ENCODE assay signal across 10 cellular contexts in genomic region chr2:208040199-208041171, GRCh38. TPM values are rescaled to one million over a fixed set of nuclear protein-coding genes. Genes with fewer than 3 reads are reported as not detected.
DNase-seq lines count a peak whose midpoint lies in the region; ATAC-seq and TF ChIP-seq lines count a peak whose summit lies in the region.
"Had no signal": no experiment of that assay in that cellular context is flagged by ENCODE, and none has a peak within 500 bp of the region (broad histone marks: within the 10 kb centered on the region; RNA-seq: fewer than 3 reads in every experiment).

No MANE protein-coding gene starts in this region.

- no peaks in the 10 kb centered on the region for H3K36me3 Mint-ChIP-seq in WTC11

- no peaks in the 10 kb centered on the region for H3K36me3 ChIP-seq in kidney epithelial cell (ENCODE audit: control insufficient read depth, insufficient read depth, low read length)
- H3K36me3 ChIP-seq: BLaER1 treated with 17β-estradiol and CSF1 and Interleukin-3, amounts not matched to agents 10 nM and 100 nM had no signal

- POLR2A ChIA-PET in WTC11 (lab: Charles Lee) = interaction anchor here (0.5 to 1.2 kb wide), 3 partner anchors 274 to 488 kb away, joined by 4 to 7 read pairs (median 5); partner anchors contain the start of gene CCNYL1

- H3K4me3 ChIP-seq in cardiac fibroblast (replicated peaks in 1 of 2; ENCODE audit: low read depth in 2 of 2, low read length in 2 of 2) (no peak overlapping the region), kidney epithelial cell (ENCODE audit: low read depth, low read length) (no peak overlapping the region)
- H3K4me3 ChIP-seq: BLaER1 treated with 17β-estradiol and CSF1 and Interleukin-3, amounts not matched to agents 10 nM and 100 nM; skin epidermis had no signal

- peaks cover 29% of the 10 kb centered on the region for H3K4me1 Mint-ChIP-seq in WTC11

- no peaks in the 10 kb centered on the region for H3K27me3 Mint-ChIP-seq in WTC11 (ENCODE audit: low read depth)

- ATAC-seq in HG02610 (IDR thresholded peaks at IDR 0.05; ENCODE audit: unreplicated experiment) (peak; percentile 85), WTC11 (peak; percentile 87)

- no peak overlapping the region for H3K4me3 Mint-ChIP-seq in WTC11

- TF ChIP-seq CTCF in WTC11 (IDR thresholded peaks at IDR 0.05) (peak; percentile 82), cardiac fibroblast (IDR thresholded peaks at IDR 0.05; ENCODE audit: low read depth, low read length) (peak; percentile 86), kidney epithelial cell (IDR thresholded peaks at IDR 0.05; ENCODE audit: insufficient read depth, low read length, poor library complexity, severe bottlenecking) (peak; percentile 79)

- CTCF ChIA-PET in WTC11 (lab: Charles Lee) = interaction anchor here (0.6 to 3.6 kb wide), 92 partner anchors 9 to 1192 kb away, joined by 3 to 95 read pairs (median 5); partner anchors contain the start of genes CCNYL1, FZD5, METTL21A and PLEKHM3

- no peaks in the 10 kb centered on the region for H3K9me3 Mint-ChIP-seq in WTC11

- H3K27ac Mint-ChIP-seq in WTC11 = peak overlapping the region; percentile 78

- no peaks in the 10 kb centered on the region for H3K27me3 ChIP-seq in kidney epithelial cell (ENCODE audit: control insufficient read depth, insufficient read depth, low read length)
- H3K27me3 ChIP-seq: BLaER1 treated with 17β-estradiol and CSF1 and Interleukin-3, amounts not matched to agents 10 nM and 100 nM had no signal

- DNase-seq in NCI-H1417 (lab: John Stamatoyannopoulos, UW) (peak; percentile 21 to 71 (median 34)), NCI-H1417 treated with DMSO at 0.1 percent for 48 hours (lab: John Stamatoyannopoulos, UW) (no peak), NCI-H1694 (lab: John Stamatoyannopoulos, UW) (peak; percentile 65), WTC11 (ENCODE audit: low spot score) (peak; percentile 78), cardiac fibroblast (ENCODE audit: low read depth in 2 of 2) (peak; percentile 83 to 88), kidney epithelial cell (ENCODE audit: low read depth) (peak; percentile 48)
- DNase-seq in stimulated activated CD4-positive, alpha-beta T cell treated with anti-CD3 and anti-CD28 coated beads, Interleukin-2, amount 100 ng/mL, for 4 hours (ENCODE audit: low read depth) = peak; percentile 44

TF ChIP-seq in WTC11, 78 proteins besides CTCF, POLR2A, EP300 and RAD21:
- TF ChIP-seq ZMAT4 (CRISPR knock-in tag; IDR thresholded peaks at IDR 0.05) (no peak), ESRRA (CRISPR knock-in tag; IDR thresholded peaks at IDR 0.05; ENCODE audit: borderline replicate concordance) (no peak), ETV6 (CRISPR knock-in tag; IDR thresholded peaks at IDR 0.05) (0 out of 2 replicates have a peak, but pooled peaks have one; percentile 40), PRRX2 (CRISPR knock-in tag; IDR thresholded peaks at IDR 0.05) (0 out of 2 replicates have a peak, but pooled peaks have one; percentile 18), AFF4 (CRISPR knock-in tag; IDR thresholded peaks at IDR 0.05; ENCODE audit: borderline replicate concordance) (no peak), NFATC4 (CRISPR knock-in tag; IDR thresholded peaks at IDR 0.05) (no peak), GTF2I (CRISPR knock-in tag; conservative IDR thresholded peaks at IDR 0.05) (peak; percentile 98), ZNF121 (CRISPR knock-in tag; IDR thresholded peaks at IDR 0.05) (0 out of 2 replicates have a peak, but pooled peaks have one; percentile 3), ZNF396 (CRISPR knock-in tag; IDR thresholded peaks at IDR 0.05; ENCODE audit: borderline replicate concordance) (peak; percentile 39; the same call in 1 of the 2 replicates)

RNA-seq across cellular contexts. Expression of gene PLEKHM3, which starts 15.2 kb away (rescaled TPM):
- 4.3 to 5.8 TPM (median 4.5 TPM) in 3 replicates for total RNA-seq in WTC11 (2021)
- total RNA-seq in kidney epithelial cell = 6.3 and 11.2 TPM in 2 replicates
